8 cellular contexts compared by ENCODE assay signal in the genomic region with DNA sequence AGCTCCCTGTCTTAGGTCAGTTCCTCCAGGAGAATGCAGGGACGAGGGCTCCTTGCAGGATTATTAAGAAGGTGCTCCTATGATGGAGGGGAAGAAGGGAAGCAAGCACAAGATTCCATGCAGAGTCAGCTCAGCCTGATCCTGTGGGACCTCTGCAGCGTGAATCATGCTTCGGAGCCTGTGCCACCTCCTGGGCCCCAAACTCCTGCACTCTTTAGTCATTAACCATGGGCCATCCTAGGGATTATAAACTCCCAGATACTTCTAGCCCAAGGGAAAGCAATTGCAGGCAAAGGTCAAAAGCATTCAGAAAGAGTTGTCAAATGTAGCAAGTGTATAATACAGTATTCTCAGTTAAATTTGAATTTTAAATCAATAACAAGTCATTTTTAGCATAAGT.
"Had no signal": no experiment of that assay in that cellular context is flagged by ENCODE, and none has a peak within 500 bp of the region (broad histone marks: within the 10 kb centered on the region; RNA-seq: fewer than 3 reads in every experiment).

No MANE protein-coding gene starts in this region.

- H3K36me3 Mint-ChIP-seq: IgD-negative memory B cell had no signal

- H3K4me1 Mint-ChIP-seq: IgD-negative memory B cell had no signal

- ATAC-seq: GM23338, HepG2 had no signal

- H3K27ac Mint-ChIP-seq: GM23338, H9, IgD-negative memory B cell had no signal

- H3K4me3 ChIP-seq: GM23338 had no signal

- H3K4me3 Mint-ChIP-seq: GM23338, H9, IgD-negative memory B cell had no signal

- FAIRE-seq: H1, H54, HepG2 had no signal

- H3K27ac ChIP-seq: HL-60 had no signal

- H3K9me3 Mint-ChIP-seq: GM23338, H9 had no signal

- DNase-seq: H9, HCEC 1CT had no signal
